Comparison of ENCODE assay signal across 13 cellular contexts in genomic region chr3:14146381-14147062, GRCh38. TPM values are rescaled to one million over a fixed set of nuclear protein-coding genes. Genes with fewer than 3 reads are reported as not detected.
DNase-seq lines count a peak whose midpoint lies in the region; TF ChIP-seq lines count a peak whose summit lies in the region.
"Had no signal": no experiment of that assay in that cellular context is flagged by ENCODE, and none has a peak within 500 bp of the region (broad histone marks: within the 10 kb centered on the region; RNA-seq: fewer than 3 reads in every experiment).

No MANE protein-coding gene starts in this region.

- TF ChIP-seq CTCF in H9 (conservative IDR thresholded peaks at IDR 0.05) (no peak), coronary artery (IDR thresholded peaks at IDR 0.05) (no peak), neutrophil (IDR thresholded peaks at IDR 0.05) (no peak)

- H4K91ac ChIP-seq in H9 (ENCODE audit: insufficient read length, low read depth, low read length) = peak overlapping the region; percentile 46

- no peak overlapping the region for H2BK120ac ChIP-seq in H9 (ENCODE audit: low read depth, low read length, poor library complexity, severe bottlenecking)

- H3K27me3 ChIP-seq in ACC112 (ENCODE audit: insufficient read depth, low read length) = no peaks in the 10 kb centered on the region
- H3K27me3 ChIP-seq in H9 (ENCODE audit: insufficient read depth, low read length) = no peaks in the 10 kb centered on the region
- no peaks in the 10 kb centered on the region for H3K27me3 ChIP-seq in neutrophil
- H3K27me3 ChIP-seq: body of pancreas, foreskin keratinocyte had no signal

- no peak overlapping the region for H3K23ac ChIP-seq in H9 (ENCODE audit: insufficient read length, low read depth, low read length)

- H2BK12ac ChIP-seq in H9 (ENCODE audit: insufficient read length, low read depth, low read length) = no peak overlapping the region

- H4K8ac ChIP-seq in H9 (replicated peaks; ENCODE audit: insufficient read length, low read depth, low read length) = no peak overlapping the region

- no peak overlapping the region for H3K9ac ChIP-seq in H9 (ENCODE audit: extremely low read depth, insufficient read length, low read length)

- no peak overlapping the region for H4K5ac ChIP-seq in H9 (ENCODE audit: insufficient read length, low read depth, low read length)

- H3K27me3 Mint-ChIP-seq in H9 (ENCODE audit: low read depth) = no peaks in the 10 kb centered on the region

- H3K36me3 Mint-ChIP-seq in H9 (ENCODE audit: insufficient read depth in 1 of 3, low read depth in 3 of 3) = peaks cover 10 to 56% (median 41%) of the 10 kb centered on the region in 3 experiments

- H3K56ac ChIP-seq in H9 (ENCODE audit: insufficient read length, low read depth, low read length) = no peak overlapping the region

- H3K4me1 Mint-ChIP-seq in H9 = peaks cover 10 to 24% of the 10 kb centered on the region in 2 experiments

- peak; percentile 17 for DNase-seq in H9
- DNase-seq in coronary artery (ENCODE audit: low spot score) = no peak
- no peak for DNase-seq in NCI-H524 treated with DMSO at 0.1 percent for 48 hours (lab: John Stamatoyannopoulos, UW)
- DNase-seq in stimulated activated CD4-positive, alpha-beta T cell treated with anti-CD3 and anti-CD28 coated beads, Interleukin-12 subunit alpha, Interleukin-12 subunit beta, amount 100 ng/mL, for 4 hours = no peak
- DNase-seq in effector CD4-positive, alpha-beta T cell = no peak
- DNase-seq in NCI-H345 (lab: John Stamatoyannopoulos, UW) = no peak
- DNase-seq: activated CD4-positive, alpha-beta T cell treated with anti-CD3 and anti-CD28 coated beads for 48 hours; body of pancreas; Calu3; foreskin keratinocyte had no signal

- H3K27ac Mint-ChIP-seq in H9 = peak overlapping the region; percentile 8 to 92 (median 11); a peak in 5 of 7 replicates

- no peaks in the 10 kb centered on the region for H3K79me1 ChIP-seq in H9 (ENCODE audit: insufficient read depth, low read depth, low read length, poor library complexity, severe bottlenecking)

- H3K9me3 ChIP-seq in H9 (ENCODE audit: control insufficient read depth, low read depth, low read length) (no peaks in the 10 kb centered on the region), neutrophil (no peaks in the 10 kb centered on the region)
- H3K9me3 ChIP-seq: body of pancreas had no signal

- H2BK15ac ChIP-seq in H9 (ENCODE audit: low read depth, low read length) = no peak overlapping the region

- no peak overlapping the region for H3K14ac ChIP-seq in H9 (ENCODE audit: insufficient read depth, low read length)

- 0 out of 2 replicates have a peak overlapping the region, but pooled peaks have one; percentile 100 for H3K27ac ChIP-seq in ACC112 (ENCODE audit: low read depth, low read length)
- no peak overlapping the region for H3K27ac ChIP-seq in H9 (ENCODE audit: insufficient read length, low read depth, low read length)
- H3K27ac ChIP-seq in coronary artery = peak overlapping the region; percentile 81 to 95
- peak overlapping the region; percentile 99 for H3K27ac ChIP-seq in neutrophil
- H3K27ac ChIP-seq: foreskin keratinocyte had no signal

- H3T11ph ChIP-seq in H9 (ENCODE audit: low read length) = no peak overlapping the region

- H3K79me2 ChIP-seq in ACC112 (ENCODE audit: control insufficient read depth, insufficient read depth, low read length, unreplicated experiment) (no peaks in the 10 kb centered on the region), H9 (ENCODE audit: insufficient read depth, low read length) (no peaks in the 10 kb centered on the region)

- no peaks in the 10 kb centered on the region; a peak in 1 of 5 replicates for H3K9me3 Mint-ChIP-seq in H9

- no peak overlapping the region for H3K18ac ChIP-seq in H9 (ENCODE audit: insufficient read length, low read depth, low read length)

- H3K4me2 ChIP-seq in H9 (ENCODE audit: insufficient read depth, insufficient read length, low read length) = no peak overlapping the region

- H2BK5ac ChIP-seq in H9 (ENCODE audit: insufficient read length, low read length) = no peak overlapping the region

- no peak overlapping the region for H3K4me3 Mint-ChIP-seq in H9

- no CpG with 5 or more reads among the region's 10 CpGs for WGBS in H9 (ENCODE audit: extremely low coverage, insufficient read length, low lambda C conversion rate)

- H2AK5ac ChIP-seq in H9 (ENCODE audit: insufficient read length, low read length) = no peak overlapping the region

- H3K4ac ChIP-seq in H9 (ENCODE audit: low read depth, low read length) = no peak overlapping the region; the same call in 1 of the 2 replicates

- peaks cover 2% of the 10 kb centered on the region for H3K23me2 ChIP-seq in H9 (ENCODE audit: insufficient read length, low read depth, low read length, poor library complexity, severe bottlenecking)

- no peak overlapping the region for H3K4me3 ChIP-seq in ACC112 (ENCODE audit: low read depth, low read length)
- no peak overlapping the region for H3K4me3 ChIP-seq in coronary artery
- H3K4me3 ChIP-seq in neutrophil (ENCODE audit: low read depth in 1 of 2, low read length in 1 of 2) = peak overlapping the region; percentile 77 to 84
- H3K4me3 ChIP-seq: body of pancreas, lung had no signal

- peaks cover 2% of the 10 kb centered on the region for H4K20me1 ChIP-seq in H9 (ENCODE audit: control insufficient read depth, insufficient read depth, insufficient read length)

- no peak overlapping the region for H2AFZ ChIP-seq in ACC112 (ENCODE audit: low read length, unreplicated experiment)
- no peak overlapping the region for H2AFZ ChIP-seq in H9 (ENCODE audit: low read length)

- H3K36me3 ChIP-seq in ACC112 (ENCODE audit: insufficient read depth, low read length) (peaks cover 4% of the 10 kb centered on the region; the same call in 1 of the 2 replicates), neutrophil (peaks cover 57% of the 10 kb centered on the region)

- H3K4me1 ChIP-seq in ACC112 (ENCODE audit: control insufficient read depth, insufficient read depth, low read length, unreplicated experiment) = peaks cover 39% of the 10 kb centered on the region
- H3K4me1 ChIP-seq in H9 (ENCODE audit: insufficient read depth, low read length) = peaks cover 6% of the 10 kb centered on the region; the same call in 1 of the 2 replicates
- peaks cover 48 to 49% of the 10 kb centered on the region in 2 experiments for H3K4me1 ChIP-seq in neutrophil (ENCODE audit: control insufficient read depth in 1 of 2, insufficient read depth in 1 of 2, low read depth in 1 of 2, low read length in 1 of 2)

- H2BK20ac ChIP-seq in H9 (ENCODE audit: low read depth, low read length, poor library complexity, severe bottlenecking) = no peak overlapping the region

RNA-seq across cellular contexts. Expression of gene TMEM43, which starts 21.7 kb away (rescaled TPM):
- total RNA-seq in H9 (2021) = 35.8 and 36.7 TPM in 2 replicates

RNA-seq across cellular contexts. Expression of gene CHCHD4, which starts 21.9 kb away (rescaled TPM):
- total RNA-seq in H9 (2021) = 13.3 and 13.7 TPM in 2 replicates

RNA-seq across cellular contexts. Expression of gene XPC, which starts 31.9 kb away (rescaled TPM):
- 25.6 and 30.3 TPM in 2 replicates for total RNA-seq in H9 (2021)

RNA-seq across cellular contexts. Expression of gene LSM3, which starts 32.1 kb away (rescaled TPM):
- 23.5 and 24.4 TPM in 2 replicates for total RNA-seq in H9 (2021)

Comparison
In these comparisons a context has a peak if more than half of its experiments do, and no peak if none do; other contexts are left out.
1. H3K4me3 ChIP-seq: peak in neutrophil (2 of 2); none in ACC112 (single experiment) and coronary artery (single experiment).